Comparison of ENCODE assay signal across 8 cellular contexts in the genomic region with DNA sequence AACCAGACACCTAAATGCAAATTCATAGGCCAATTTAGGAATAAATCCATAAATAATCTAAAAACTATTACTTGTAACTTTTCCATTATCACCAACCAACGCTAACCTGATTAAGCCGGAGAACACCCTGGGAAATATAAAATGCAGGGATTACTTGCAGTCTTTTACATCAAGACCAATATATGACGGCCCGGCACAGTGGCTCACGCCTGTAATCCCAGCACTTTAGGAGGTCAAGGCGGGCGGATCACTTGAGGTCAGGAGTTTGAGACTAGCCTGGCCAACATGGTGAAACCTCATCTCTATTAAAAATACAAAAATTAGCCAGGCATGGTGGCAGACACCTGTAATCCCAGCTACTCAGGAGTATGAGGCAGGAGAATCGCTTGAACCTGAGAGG. TPM values are rescaled to one million over a fixed set of nuclear protein-coding genes. Genes with fewer than 3 reads are reported as not detected.
DNase-seq lines count a peak whose midpoint lies in the region; ATAC-seq and TF ChIP-seq lines count a peak whose summit lies in the region.
"Not testable (repeated sequence)": the region's sequence is repeated elsewhere in the genome, so short reads cannot be mapped to it uniquely, and the experiment has no call there.

No MANE protein-coding gene starts in this region.

- TF ChIP-seq EP300 in transverse colon (IDR thresholded peaks at IDR 0.05; ENCODE audit: low read depth), result not testable (repeated sequence)

- not testable (repeated sequence) for H3K9me3 Mint-ChIP-seq in Caco-2 (ENCODE audit: unreplicated experiment)

- H3K4me3 ChIP-seq in Caco-2 (ENCODE audit: low read depth, low read length); PC-9; mammary epithelial cell (replicated peaks in 1 of 3; ENCODE audit: insufficient read depth in 1 of 3, low read depth in 2 of 3, low read length in 3 of 3); esophagus squamous epithelium; mucosa of rectum (ENCODE audit: low read length in 2 of 2); skin epidermis; transverse colon: not testable (repeated sequence)

- H3K79me2 ChIP-seq in PC-9 (ENCODE audit: low read depth), result peaks cover 11% of the 10 kb centered on the region
- H3K79me2 ChIP-seq in mammary epithelial cell (ENCODE audit: insufficient read depth, low read length), result peaks cover 23% of the 10 kb centered on the region

- H3K4me1 Mint-ChIP-seq in Caco-2 (ENCODE audit: low read depth, unreplicated experiment) (peaks cover 17% of the 10 kb centered on the region), T-helper 17 cell (peaks cover 25% of the 10 kb centered on the region)

- not testable (repeated sequence) for H3K27me3 ChIP-seq in Caco-2 (replicated peaks; ENCODE audit: control insufficient read depth, insufficient read depth, low read length); PC-9 (ENCODE audit: insufficient read depth, low read depth); mammary epithelial cell (ENCODE audit: insufficient read depth, low read length); esophagus squamous epithelium; mucosa of rectum (ENCODE audit: control insufficient read depth in 2 of 2, insufficient read depth in 2 of 2, low read length in 2 of 2); transverse colon

- WGBS in mammary epithelial cell (ENCODE audit: low coverage, missing lambda C conversion rate), result 96% methylated on average over 8 of the region's 8 CpGs
- WGBS in esophagus squamous epithelium, 2 donors, result 74 to 92% methylated on average over 8 of the region's 8 CpGs
- WGBS in transverse colon (ENCODE audit: low coverage in 1 of 2), 2 donors, result 67 to 76% methylated on average over 3 to 8 of the region's 8 CpGs

- TF ChIP-seq CTCF in Caco-2 (IDR thresholded peaks at IDR 0.05; ENCODE audit: insufficient read depth in 1 of 2, low read depth in 1 of 2, low read length in 1 of 2, severe bottlenecking in 1 of 2, unreplicated experiment in 1 of 2); PC-9 (conservative IDR thresholded peaks at IDR 0.05); mammary epithelial cell (conservative IDR thresholded peaks at IDR 0.05 in 1 of 2, IDR thresholded peaks at IDR 0.05 in 1 of 2; ENCODE audit: extremely low read depth in 1 of 2, insufficient read depth in 1 of 2, low read depth in 1 of 2, low read length in 2 of 2); esophagus squamous epithelium (IDR thresholded peaks at IDR 0.05); transverse colon (IDR thresholded peaks at IDR 0.05): not testable (repeated sequence)

- H3K9me3 ChIP-seq in Caco-2; PC-9 (ENCODE audit: insufficient read depth, low read depth); T-helper 17 cell (ENCODE audit: control insufficient read depth, low read length, poor library complexity, severe bottlenecking); mammary epithelial cell (replicated peaks; ENCODE audit: insufficient read depth, low read length); esophagus squamous epithelium; mucosa of rectum (ENCODE audit: control insufficient read depth in 2 of 2, low read length in 2 of 2); transverse colon: not testable (repeated sequence)

- POLR2A ChIA-PET in Caco-2 (lab: Charles Lee), result interaction anchor here (0.5 kb wide), 1 partner anchor 20 kb away, joined by 6 read pairs; no protein-coding TSS in a partner anchor
- POLR2A ChIA-PET in PC-9 (lab: Charles Lee; ENCODE audit: unreplicated experiment), result not testable (repeated sequence)

- not testable (repeated sequence) for H3K36me3 ChIP-seq in Caco-2 (ENCODE audit: control insufficient read depth, insufficient read depth, low read length); PC-9 (ENCODE audit: low read depth); mammary epithelial cell (ENCODE audit: insufficient read depth, low read length); esophagus squamous epithelium; mucosa of rectum (ENCODE audit: control insufficient read depth in 2 of 2, insufficient read depth in 2 of 2, low read length in 2 of 2); transverse colon

- H3F3A ChIP-seq in PC-9 (ENCODE audit: insufficient read depth, low read depth), result peaks cover 20% of the 10 kb centered on the region

- not testable (repeated sequence) for H4K20me1 ChIP-seq in PC-9 (ENCODE audit: insufficient read depth); mammary epithelial cell (ENCODE audit: insufficient read depth, low read length)

- dilution Hi-C loops in mammary epithelial cell (cut with HindIII; ENCODE audit: low sequenced_read_pairs), result not testable (repeated sequence)

- H3K9ac ChIP-seq in mammary epithelial cell (ENCODE audit: insufficient read depth, low read length), result not testable (repeated sequence)
- peak overlapping the region; percentile 26 to 27 for H3K9ac ChIP-seq in mucosa of rectum (ENCODE audit: low read depth in 1 of 2, low read length in 2 of 2)

- not testable (repeated sequence) for H3K36me3 Mint-ChIP-seq in Caco-2 (ENCODE audit: insufficient read depth, unreplicated experiment); T-helper 17 cell (ENCODE audit: low read depth)

- not testable (repeated sequence) for TF ChIP-seq POLR2A in esophagus squamous epithelium (IDR thresholded peaks at IDR 0.05); transverse colon (IDR thresholded peaks at IDR 0.05)

- not testable (repeated sequence) for H3K27me3 Mint-ChIP-seq in Caco-2 (ENCODE audit: insufficient read depth, unreplicated experiment); T-helper 17 cell

- H3K27ac ChIP-seq in PC-9 (peak overlapping the region; percentile 68), mammary epithelial cell (ENCODE audit: insufficient read depth, low read depth, low read length) (peak overlapping the region; percentile 56), esophagus squamous epithelium (peak overlapping the region; percentile 90 to 95 (median 93)), mucosa of rectum (ENCODE audit: low read depth in 2 of 2, low read length in 2 of 2) (peak overlapping the region; percentile 80 to 88), skin epidermis (peak overlapping the region in 17 of 21 experiments; percentile 0 to 90 (median 53)), transverse colon (peak overlapping the region; percentile 87 to 94 (median 89))

- not testable (repeated sequence) for H3K4me3 Mint-ChIP-seq in Caco-2 (ENCODE audit: unreplicated experiment); T-helper 17 cell

- in situ Hi-C loops in mammary epithelial cell (cut with MboI; ENCODE audit: low sequenced_read_pairs in 2 of 2), result loop anchor here in 1 of 2 donors (10.0 to 25.0 kb wide), 2 partner anchors 109 to 212 kb away; no protein-coding TSS in a partner anchor
- in situ Hi-C loops in transverse colon (cut with MboI; ENCODE audit: low pct_ligation_motif_present in 1 of 4, low pct_unique_long_range_greater_than_20kb in 1 of 4, low sequenced_read_pairs in 3 of 4), result loop anchor here (5.0 to 25.0 kb wide), 3 partner anchors 109 to 212 kb away; no protein-coding TSS in a partner anchor

- peak overlapping the region; percentile 72 for H3K4me2 ChIP-seq in PC-9
- not testable (repeated sequence) for H3K4me2 ChIP-seq in mammary epithelial cell (ENCODE audit: insufficient read depth, low read depth, low read length)

- intact Hi-C loops in Caco-2 (cut with micrococcal nuclease; ENCODE audit: unreplicated experiment); mammary epithelial cell (cut with micrococcal nuclease); transverse colon (cut with DNase I; ENCODE audit: low total_unique reads): not testable (repeated sequence)
- intact Hi-C loops in PC-9 (cut with micrococcal nuclease; ENCODE audit: unreplicated experiment) (loop anchor here (5.0 to 10.0 kb wide), 2 partner anchors 332 to 354 kb away; a partner anchor contains a TSS), esophagus squamous epithelium (cut with DNase I) (loop anchor here (5.0 kb wide), 1 partner anchor 214 kb away; no protein-coding TSS in a partner anchor)

- not testable (repeated sequence) for H2AFZ ChIP-seq in PC-9; mammary epithelial cell (ENCODE audit: low read depth, low read length)

- CTCF ChIA-PET in Caco-2 (lab: Charles Lee) (interaction anchor here (1.0 kb wide), 1 partner anchor 13 kb away, joined by 3 read pairs; no protein-coding TSS in a partner anchor), PC-9 (lab: Charles Lee) (interaction anchor here (1.3 kb wide), 1 partner anchor 212 kb away, joined by 3 read pairs; no protein-coding TSS in a partner anchor)
- CTCF ChIA-PET in mammary epithelial cell (lab: Charles Lee; ENCODE audit: low non-redundant PET), result not testable (repeated sequence)

- H3K4me1 ChIP-seq in Caco-2 (peaks cover 33% of the 10 kb centered on the region), PC-9 (replicated peaks; ENCODE audit: insufficient read depth) (peaks cover 43% of the 10 kb centered on the region), mammary epithelial cell (ENCODE audit: insufficient read depth, low read length) (peaks cover 40% of the 10 kb centered on the region), esophagus squamous epithelium (peaks cover 39 to 81% (median 45%) of the 10 kb centered on the region in 3 donors), mucosa of rectum (ENCODE audit: control insufficient read depth in 2 of 2, insufficient read depth in 2 of 2, low read length in 2 of 2) (peaks cover 37 to 42% of the 10 kb centered on the region in 2 donors), transverse colon (peaks cover 18 to 56% (median 40%) of the 10 kb centered on the region in 4 donors)

- ATAC-seq in T-helper 17 cell, result not testable (repeated sequence)

- not testable (repeated sequence) for DNase-seq in Caco-2; PC-9; T-helper 17 cell; mammary epithelial cell; esophagus squamous epithelium (lab: John Stamatoyannopoulos, UW); transverse colon

- H3K27ac Mint-ChIP-seq in Caco-2 (ENCODE audit: unreplicated experiment) (peak overlapping the region; percentile 35), T-helper 17 cell (peak overlapping the region; percentile 14)

- not testable (repeated sequence) for BruUV-seq in Caco-2 (replicated peaks; lab: Mats Ljungman, UMichigan); PC-9 (replicated peaks; lab: Mats Ljungman, UMichigan); mammary epithelial cell (replicated peaks; lab: Mats Ljungman, UMichigan)

- not testable (repeated sequence) for H3K9me2 ChIP-seq in PC-9 (ENCODE audit: insufficient read depth)

RNA-seq across cellular contexts. Expression of a gene that starts 2.3 kb away (rescaled TPM):
- total RNA-seq in Caco-2 (2022) (13.6 and 13.7 TPM in 2 replicates), PC-9 (2021) (9.0 and 9.8 TPM in 2 replicates), T-helper 17 cell (10 to 100 TPM; 68.5 to 69.2 TPM), mammary epithelial cell (10 to 100 TPM; 16.2 to 51.8 TPM), esophagus squamous epithelium (10 to 100 TPM; 27.4 to 54.2 (median 31.5) TPM), transverse colon (100 to 1,000 TPM in 1 of 4 donors, 10 to 100 TPM in 3; 41.0 to 110 (median 50.0) TPM)
- polyA plus RNA-seq in mammary epithelial cell, result 9.3 TPM
- 37.8 TPM for polyA minus RNA-seq in mammary epithelial cell

RNA-seq across cellular contexts. Expression of a gene that starts 45.2 kb away (rescaled TPM):
- total RNA-seq in Caco-2 (2022) (28.1 and 29.9 TPM in 2 replicates), PC-9 (2021) (16.4 and 18.4 TPM in 2 replicates), T-helper 17 cell (10 to 100 TPM; 14.5 to 16.2 TPM), mammary epithelial cell (10 to 100 TPM; 13.0 to 15.7 TPM), esophagus squamous epithelium (10 to 100 TPM in 2 of 4 donors, 1 to 10 TPM in 2; 8.3 to 17.5 (median 12.7) TPM), transverse colon (10 to 100 TPM in 2 of 4 donors, 1 to 10 TPM in 2; 5.2 to 19.1 (median 10.6) TPM)
- 8.7 TPM for polyA plus RNA-seq in mammary epithelial cell
- 0.93 TPM for polyA minus RNA-seq in mammary epithelial cell

RNA-seq across cellular contexts. Expression of a gene that starts 55.2 kb away (rescaled TPM):
- total RNA-seq in Caco-2 (2022) (15.5 and 16.8 TPM in 2 replicates), PC-9 (2021) (6.2 and 7.8 TPM in 2 replicates), T-helper 17 cell (1 to 10 TPM; 6.8 to 8.7 TPM), mammary epithelial cell (10 to 100 TPM; 18.3 to 18.9 TPM), esophagus squamous epithelium (10 to 100 TPM in 3 of 4 donors, 1 to 10 TPM in 1; 6.1 to 13.6 (median 11.5) TPM), transverse colon (10 to 100 TPM in 3 of 4 donors, 1 to 10 TPM in 1; 2.2 to 16.2 (median 14.5) TPM)
- 10.0 TPM for polyA plus RNA-seq in mammary epithelial cell
- 12.6 TPM for polyA minus RNA-seq in mammary epithelial cell
